ENCODE assay signal across 25 cellular contexts in genomic region chr3:127534161-127534451, GRCh38.
"Had no signal": no experiment of that assay in that cellular context is flagged by ENCODE, and none has a peak within 500 bp of the region (broad histone marks: within the 10 kb centered on the region; RNA-seq: fewer than 3 reads in every experiment).

No MANE protein-coding gene starts in this region.

- DNase-seq: hippocampal formation; kidney glomerular epithelial cell; left colon; left lung; lower lobe of right lung; mammary epithelial cell; mesenchymal stem cell; naive thymus-derived CD8-positive, alpha-beta T cell; right lobe of liver; stimulated activated CD4-positive, alpha-beta T cell treated with anti-CD3 and anti-CD28 coated beads, Interleukin-1b, Interleukin-23, amount 100 ng/mL, for 48 hours; stimulated activated CD4-positive, alpha-beta T cell treated with anti-CD3 and anti-CD28 coated beads, Interleukin-2, amount 100 ng/mL, for 48 hours; stimulated activated CD4-positive, alpha-beta T cell treated with anti-CD3 and anti-CD28 coated beads, Interleukin-4, amount 100 ng/mL, for 4 hours; stimulated activated naive B cell treated with anti-CD40 and anti-IgM and Interleukin-4, amounts not matched to agents 10 μg/mL and 1 μg/mL and 100 μg/mL, for 72 hours; stimulated activated naive CD8-positive, alpha-beta T cell treated with anti-CD3 and anti-CD28 coated beads, Interleukin-15, Interleukin-2, amounts not matched to agents 100 U/mL and 50 U/mL, for 24 hours; stomach; thyroid gland; transverse colon; upper lobe of right lung had no signal

- H3K36me3 ChIP-seq: left lung, lower lobe of right lung, right atrium auricular region, right lobe of liver, stomach, thyroid gland, transverse colon, upper lobe of right lung had no signal

- H3K9ac ChIP-seq: parathyroid adenoma had no signal

- H3K27me3 ChIP-seq: left lung, right atrium auricular region, right lobe of liver, stomach, testis, thyroid gland, transverse colon, upper lobe of right lung had no signal

- H3K4me1 ChIP-seq: left lung, lower lobe of right lung, parathyroid adenoma, right atrium auricular region, right lobe of liver, thyroid gland, transverse colon, upper lobe of right lung had no signal

- H3K4me2 ChIP-seq: smooth muscle cell had no signal

- H3K79me2 ChIP-seq: parathyroid adenoma had no signal

- H3K4me3 ChIP-seq: left lung, lower lobe of right lung, right atrium auricular region, right lobe of liver, smooth muscle cell, stomach, testis, thyroid gland, transverse colon, upper lobe of right lung had no signal

- H3K4me3 Mint-ChIP-seq: naive thymus-derived CD8-positive, alpha-beta T cell; nephron; neural crest cell; stimulated activated naive B cell treated with anti-CD40 and anti-IgM and Interleukin-4, amounts not matched to agents 10 μg/mL and 1 μg/mL and 100 μg/mL, for 72 hours had no signal

- H3K9me3 ChIP-seq: left lung, lower lobe of right lung, right atrium auricular region, right lobe of liver, stomach, testis, thyroid gland, transverse colon, upper lobe of right lung had no signal

- H2AFZ ChIP-seq: parathyroid adenoma had no signal

- H3K27ac Mint-ChIP-seq: naive thymus-derived CD8-positive, alpha-beta T cell; nephron; progenitor cell of endocrine pancreas; stimulated activated naive B cell treated with anti-CD40 and anti-IgM and Interleukin-4, amounts not matched to agents 10 μg/mL and 1 μg/mL and 100 μg/mL, for 72 hours had no signal

- H3K36me3 Mint-ChIP-seq: naive thymus-derived CD8-positive, alpha-beta T cell; stimulated activated naive B cell treated with anti-CD40 and anti-IgM and Interleukin-4, amounts not matched to agents 10 μg/mL and 1 μg/mL and 100 μg/mL, for 72 hours had no signal

- H3K9me3 Mint-ChIP-seq: naive thymus-derived CD8-positive, alpha-beta T cell; neural crest cell; stimulated activated naive B cell treated with anti-CD40 and anti-IgM and Interleukin-4, amounts not matched to agents 10 μg/mL and 1 μg/mL and 100 μg/mL, for 72 hours had no signal

- ATAC-seq: left colon; left lung; lower lobe of right lung; naive thymus-derived CD8-positive, alpha-beta T cell; right lobe of liver; stimulated activated naive B cell treated with anti-CD40 and anti-IgM and Interleukin-4, amounts not matched to agents 10 μg/mL and 1 μg/mL and 100 μg/mL, for 72 hours; stimulated activated naive CD8-positive, alpha-beta T cell treated with anti-CD3 and anti-CD28 coated beads, Interleukin-15, Interleukin-2, amounts not matched to agents 100 U/mL and 50 U/mL, for 24 hours; upper lobe of right lung had no signal

- H3K27ac ChIP-seq: left lung, lower lobe of right lung, parathyroid adenoma, right atrium auricular region, right lobe of liver, stomach, testis, thyroid gland, transverse colon, upper lobe of right lung had no signal
